In genomic region chr10:6014241-6014761, GRCh38 we compare ENCODE assay signal across 8 cellular contexts. TPM values are rescaled to one million over a fixed set of nuclear protein-coding genes. Genes with fewer than 3 reads are reported as not detected.
A peak's percentile ranks its signal among the peaks of the same experiment; 100 is the strongest.
DNase-seq lines count a peak whose midpoint lies in the region; ATAC-seq, FAIRE-seq and TF ChIP-seq lines count a peak whose summit lies in the region.

No MANE protein-coding gene starts in this region.

- DNase-seq in CD1c-positive myeloid dendritic cell (ENCODE audit: extremely low spot score): peak; percentile 60
- peak; percentile 55 for DNase-seq in GM19239 (ENCODE audit: insufficient read length, low spot score)
- peak; percentile 11 for DNase-seq in NCI-H1694 treated with DMSO at 0.1 percent for 48 hours (lab: John Stamatoyannopoulos, UW)
- peak; percentile 56 to 64 for DNase-seq in activated CD4-positive, alpha-beta T cell treated with anti-CD3 and anti-CD28 coated beads, Interleukin-2, amount 50 U/mL, for 4 hours
- peak; percentile 47 for DNase-seq in epithelial cell of esophagus (ENCODE audit: low read depth)
- peak; percentile 65 for DNase-seq in myocyte (ENCODE audit: low read depth)
- DNase-seq in urothelium cell line (ENCODE audit: low spot score): peak; percentile 55

- H3K4me3 ChIP-seq in epithelial cell of esophagus (ENCODE audit: low read length): no peak overlapping the region

- peak; percentile 73 for TF ChIP-seq CTCF in epithelial cell of esophagus (IDR thresholded peaks at IDR 0.05; ENCODE audit: insufficient read depth, low read depth, low read length, missing control alignments)

- FAIRE-seq in GM19239 (lab: Jason Lieb, UNC) (peak; percentile 96), urothelium cell line (lab: Jason Lieb, UNC) (no peak)

- no peak for ATAC-seq in HG03565 (IDR thresholded peaks at IDR 0.05; ENCODE audit: unreplicated experiment)

RNA-seq across cellular contexts. Expression of gene IL15RA, which starts 37.0 kb away (rescaled TPM):
- total RNA-seq in myocyte: 0.19 and 0.88 TPM in 2 replicates
- polyA plus RNA-seq in myocyte (2012): 0.35 TPM

RNA-seq across cellular contexts. Expression of gene IL2RA, which starts 47.9 kb away (rescaled TPM):
- total RNA-seq in myocyte: not detected in 2 replicates
- not detected for polyA plus RNA-seq in myocyte (2012)

Comparison
In these comparisons a context has a peak if more than half of its experiments do, and no peak if none do; other contexts are left out.
1. DNase-seq: peak in every context shown above with its lines; median percentile 65 in myocyte; 60 in CD1c-positive myeloid dendritic cell; 60 in activated CD4-positive, alpha-beta T cell treated with anti-CD3 and anti-CD28 coated beads, Interleukin-2, amount 50 U/mL, for 4 hours; 55 in GM19239; 55 in urothelium cell line; 47 in epithelial cell of esophagus; 11 in NCI-H1694 treated with DMSO at 0.1 percent for 48 hours.